In genomic region chr6:113182370-113183141, GRCh38 we compare ENCODE assay signal across 11 cellular contexts.
DNase-seq lines count a peak whose midpoint lies in the region; ATAC-seq and TF ChIP-seq lines count a peak whose summit lies in the region.
"Had no signal": no experiment of that assay in that cellular context is flagged by ENCODE, and none has a peak within 500 bp of the region (broad histone marks: within the 10 kb centered on the region; RNA-seq: fewer than 3 reads in every experiment).

No MANE protein-coding gene starts in this region.

- H3K36me3 Mint-ChIP-seq in natural killer cell: no peaks in the 10 kb centered on the region

- intact Hi-C loops in natural killer cell (cut with micrococcal nuclease): no loop called here

- H3K4me3 ChIP-seq in retinal pigment epithelial cell (ENCODE audit: low read length): no peak overlapping the region
- H3K4me3 ChIP-seq: ascending aorta had no signal

- TF ChIP-seq CTCF in retinal pigment epithelial cell (conservative IDR thresholded peaks at IDR 0.05; ENCODE audit: low read depth, low read length) (no peak), natural killer cell (IDR thresholded peaks at IDR 0.05) (no peak)

- no peak for ATAC-seq in natural killer cell
- no peak for ATAC-seq in HG02970 (IDR thresholded peaks at IDR 0.05; ENCODE audit: low FRiP score, unreplicated experiment)
- ATAC-seq: activated CD4-positive, alpha-beta T cell treated with anti-CD3 and anti-CD28 coated beads for 36 hours had no signal

- H3K27ac Mint-ChIP-seq in natural killer cell: no peak overlapping the region
- H3K27ac Mint-ChIP-seq: activated CD4-positive, alpha-beta T cell treated with anti-CD3 and anti-CD28 coated beads for 36 hours had no signal

- DNase-seq in H4 (ENCODE audit: low spot score) (peak; percentile 21), NCI-H446 (lab: John Stamatoyannopoulos, UW) (peak; percentile 43 to 58), dermis microvascular lymphatic vessel endothelial cell (ENCODE audit: low read depth in 2 of 2) (peak; percentile 70 to 81), retinal pigment epithelial cell (ENCODE audit: low read depth) (peak; percentile 54), natural killer cell (no peak), AML-193 (lab: John Stamatoyannopoulos, UW) (no peak), CD1c-positive myeloid dendritic cell (ENCODE audit: extremely low spot score) (no peak)
- DNase-seq: activated CD4-positive, alpha-beta T cell treated with anti-CD3 and anti-CD28 coated beads for 36 hours; NCI-H510A treated with DMSO at 0.1 percent for 48 hours had no signal

- H3K27me3 Mint-ChIP-seq in natural killer cell (ENCODE audit: low read depth in 2 of 2): no peaks in the 10 kb centered on the region
- H3K27me3 Mint-ChIP-seq: activated CD4-positive, alpha-beta T cell treated with anti-CD3 and anti-CD28 coated beads for 36 hours had no signal

- peaks cover 10 to 13% of the 10 kb centered on the region in 2 donors for H3K9me3 Mint-ChIP-seq in natural killer cell

- H3K4me3 Mint-ChIP-seq in natural killer cell: no peak overlapping the region
- H3K4me3 Mint-ChIP-seq: activated CD4-positive, alpha-beta T cell treated with anti-CD3 and anti-CD28 coated beads for 36 hours had no signal

- H3K4me1 Mint-ChIP-seq in natural killer cell: no peaks in the 10 kb centered on the region
- H3K4me1 Mint-ChIP-seq: activated CD4-positive, alpha-beta T cell treated with anti-CD3 and anti-CD28 coated beads for 36 hours had no signal

Comparison
In these comparisons a context has a peak if more than half of its experiments do, and no peak if none do; other contexts are left out.
1. DNase-seq: peak in H4 (single experiment), NCI-H446 (2 of 2), dermis microvascular lymphatic vessel endothelial cell (2 of 2) and retinal pigment epithelial cell (single experiment); none in natural killer cell (single experiment), AML-193 (0 of 2) and CD1c-positive myeloid dendritic cell (single experiment).